8 cellular contexts compared by ENCODE assay signal in genomic region chr17:36591434-36592315, GRCh38.
DNase-seq lines count a peak whose midpoint lies in the region; ATAC-seq and TF ChIP-seq lines count a peak whose summit lies in the region.

DHRS11 (plus strand) TSS chr17:36591879; CDS start chr17:36592010, 131 bp downstream.

- peak within 1 kb of the TSS; percentile 82 for H3K4me3 Mint-ChIP-seq in memory B cell

- no peaks in the 10 kb centered on the region for H3K9me3 Mint-ChIP-seq in memory B cell

- peak; percentile 60 for TF ChIP-seq POLR2A in GM19099 (IDR thresholded peaks at IDR 0.05; ENCODE audit: extremely low read depth, insufficient read length, low read depth)

- DNase-seq in Ammon's horn (ENCODE audit: low spot score) (peak; percentile 81), NCI-H748 treated with DMSO at 0.1 percent for 48 hours (lab: John Stamatoyannopoulos, UW) (peak; percentile 45), memory B cell (ENCODE audit: low spot score in 2 of 2) (peak; percentile 41 to 60)
- peak; percentile 94 for DNase-seq in activated CD8-positive, alpha-beta memory T cell treated with anti-CD3 and anti-CD28 coated beads for 24 hours
- peak; percentile 75 for DNase-seq in effector CD8-positive, alpha-beta T cell (lab: John Stamatoyannopoulos, UW)
- peak; percentile 54 to 77 (median 63) for DNase-seq in stimulated activated CD4-positive, alpha-beta T cell treated with anti-CD3 and anti-CD28 coated beads, TNF-alpha, amount 100 ng/mL, for 4 hours (ENCODE audit: low read depth in 3 of 3)

- H3K36me3 Mint-ChIP-seq in memory B cell: peaks cover 6% of the 10 kb centered on the region

- peaks cover 17% of the 10 kb centered on the region for H3K4me1 Mint-ChIP-seq in memory B cell

- peak; percentile 70 for ATAC-seq in HG03439 (IDR thresholded peaks at IDR 0.05; ENCODE audit: unreplicated experiment)
- peak; percentile 91 for ATAC-seq in memory B cell (ENCODE audit: low read depth)

- H3K27me3 Mint-ChIP-seq in memory B cell: peaks cover 4% of the 10 kb centered on the region

- peak within 1 kb of the TSS; percentile 38 for H3K27ac Mint-ChIP-seq in memory B cell

Comparison
In these comparisons a context has a peak if more than half of its experiments do, and no peak if none do; other contexts are left out.
1. Peak in every context shown above with its lines: DNase-seq and ATAC-seq.